In genomic region chr18:12990977-12991838, GRCh38 we compare ENCODE assay signal across 8 cellular contexts. TPM values are rescaled to one million over a fixed set of nuclear protein-coding genes. Genes with fewer than 3 reads are reported as not detected.
DNase-seq lines count a peak whose midpoint lies in the region; ATAC-seq and TF ChIP-seq lines count a peak whose summit lies in the region.

TSS of gene CEP192 (plus strand) at chr18:12991362. CDS start at chr18:12999425, 8,063 bp downstream.

- H3K4me3 ChIP-seq in mammary epithelial cell (replicated peaks in 1 of 3; ENCODE audit: insufficient read depth in 1 of 3, low read depth in 2 of 3, low read length in 3 of 3) (peak within 1 kb of the TSS; percentile 90 to 98 (median 93)), iPS-20b (ENCODE audit: low read length) (peak within 1 kb of the TSS; percentile 94), skin epidermis (peak within 1 kb of the TSS; percentile 82 to 93 (median 84))

- no peaks in the 10 kb centered on the region for H3K9me3 ChIP-seq in mammary epithelial cell (replicated peaks; ENCODE audit: insufficient read depth, low read length)
- no peaks in the 10 kb centered on the region for H3K9me3 ChIP-seq in iPS-20b (ENCODE audit: insufficient read depth, low read depth, low read length)

- dilution Hi-C loops in mammary epithelial cell (cut with HindIII; ENCODE audit: low sequenced_read_pairs) = no loop called here

- intact Hi-C loops in mammary epithelial cell (cut with micrococcal nuclease) = loop anchor here (2.0 kb wide), 1 partner anchor 38 kb away; no protein-coding TSS in a partner anchor

- H3K79me2 ChIP-seq in mammary epithelial cell (ENCODE audit: insufficient read depth, low read length) = peaks cover 48% of the 10 kb centered on the region

- peak within 1 kb of the TSS; percentile 96 for H2AFZ ChIP-seq in mammary epithelial cell (ENCODE audit: low read depth, low read length)

- DNase-seq in ACHN = peak; percentile 96
- peak; percentile 100 for DNase-seq in NCI-H2196 treated with DMSO at 0.1 percent for 48 hours (lab: John Stamatoyannopoulos, UW; ENCODE audit: unreplicated experiment)
- DNase-seq in mammary epithelial cell = peak; percentile 98

- in situ Hi-C loops in ACHN (cut with HindIII; ENCODE audit: low pct_ligation_motif_present, low pct_unique_long_range_greater_than_20kb, low sequenced_read_pairs) (no loop called here), mammary epithelial cell (cut with MboI; ENCODE audit: low sequenced_read_pairs in 2 of 2) (no loop called here)

- no TSS peak for BruUV-seq in mammary epithelial cell (replicated peaks; lab: Mats Ljungman, UMichigan)

- CTCF ChIA-PET in mammary epithelial cell (lab: Charles Lee; ENCODE audit: low non-redundant PET) = interaction anchor here (0.6 kb wide), 2 partner anchors 13 to 812 kb away, joined by 3 read pairs; no protein-coding TSS in a partner anchor

- 4% methylated on average over 18 of the region's 74 CpGs for WGBS in mammary epithelial cell (ENCODE audit: low coverage, missing lambda C conversion rate)

- H3K9ac ChIP-seq in mammary epithelial cell (ENCODE audit: insufficient read depth, low read length) (peak within 1 kb of the TSS; percentile 95), iPS-20b (ENCODE audit: low read depth, low read length) (peak within 1 kb of the TSS; percentile 95)

- H3K4me2 ChIP-seq in mammary epithelial cell (ENCODE audit: insufficient read depth, low read depth, low read length) = peak within 1 kb of the TSS; percentile 86

- TF ChIP-seq CTCF in VCaP (conservative IDR thresholded peaks at IDR 0.05) (no peak), mammary epithelial cell (conservative IDR thresholded peaks at IDR 0.05 in 1 of 2, IDR thresholded peaks at IDR 0.05 in 1 of 2; ENCODE audit: extremely low read depth in 1 of 2, insufficient read depth in 1 of 2, low read depth in 1 of 2, low read length in 2 of 2) (peak in 1 of 2 donors; percentile 16)

- H3K4me1 ChIP-seq in mammary epithelial cell (ENCODE audit: insufficient read depth, low read length) = peaks cover 20% of the 10 kb centered on the region
- peaks cover 22% of the 10 kb centered on the region for H3K4me1 ChIP-seq in iPS-20b (ENCODE audit: insufficient read depth, low read length)

- H4K20me1 ChIP-seq in mammary epithelial cell (ENCODE audit: insufficient read depth, low read length) = no peaks in the 10 kb centered on the region

- H3K36me3 ChIP-seq in mammary epithelial cell (ENCODE audit: insufficient read depth, low read length) (peaks cover 3% of the 10 kb centered on the region), iPS-20b (ENCODE audit: insufficient read depth, low read depth, low read length) (peaks cover 9% of the 10 kb centered on the region)

- no peaks in the 10 kb centered on the region for H3K27me3 ChIP-seq in mammary epithelial cell (ENCODE audit: insufficient read depth, low read length)
- H3K27me3 ChIP-seq in iPS-20b (ENCODE audit: insufficient read depth, low read length) = no peaks in the 10 kb centered on the region

- ATAC-seq in GM18870 (IDR thresholded peaks at IDR 0.05; ENCODE audit: unreplicated experiment) (peak; percentile 77), HG03135 (IDR thresholded peaks at IDR 0.05; ENCODE audit: unreplicated experiment) (peak; percentile 87)

- H3K27ac ChIP-seq in VCaP (peak within 1 kb of the TSS; percentile 86), mammary epithelial cell (ENCODE audit: insufficient read depth, low read depth, low read length) (peak within 1 kb of the TSS; percentile 88), iPS-20b (ENCODE audit: low read length) (peak within 1 kb of the TSS; percentile 69), skin epidermis (peak within 1 kb of the TSS; percentile 27 to 95 (median 89))

RNA-seq across cellular contexts. Expression of gene CEP192, which starts in this region (rescaled TPM):
- total RNA-seq in mammary epithelial cell = 10 to 100 TPM; 18.8 to 19.4 TPM
- polyA plus RNA-seq in mammary epithelial cell = 11.5 TPM
- polyA minus RNA-seq in mammary epithelial cell = 29.7 TPM

Comparison
In these comparisons a context has a peak if more than half of its experiments do, and no peak if none do; other contexts are left out.
1. Peak in every context shown above with its lines: DNase-seq, ATAC-seq, H3K4me3 ChIP-seq and H3K27ac ChIP-seq.